ENCODE assay signal across 14 cellular contexts in the genomic region with DNA sequence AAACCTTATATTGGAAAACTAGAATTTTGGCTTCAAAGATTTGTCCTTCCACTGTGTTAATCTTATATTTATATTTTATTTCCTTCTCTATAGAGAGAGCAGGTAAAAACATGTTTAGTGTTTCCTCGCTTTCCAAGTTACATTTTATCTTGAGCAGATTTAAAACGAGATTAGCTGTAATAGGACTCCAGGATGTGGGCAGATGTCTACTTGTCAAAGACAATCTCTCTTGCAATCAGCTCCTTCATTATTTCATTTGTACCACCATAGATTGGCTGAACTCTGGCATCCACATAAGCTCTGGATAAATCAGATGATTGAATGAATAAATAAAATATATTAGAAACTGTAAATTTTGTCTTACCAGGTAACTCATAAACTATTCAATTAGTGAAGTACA. TPM values are rescaled to one million over a fixed set of nuclear protein-coding genes. Genes with fewer than 3 reads are reported as not detected.
"Had no signal": no experiment of that assay in that cellular context is flagged by ENCODE, and none has a peak within 500 bp of the region (broad histone marks: within the 10 kb centered on the region; RNA-seq: fewer than 3 reads in every experiment).

No MANE protein-coding gene starts in this region.

- DNase-seq: activated B cell treated with CpG ODN at 0.5 μM for 24 hours; activated CD4-positive, alpha-beta T cell treated with anti-CD3 and anti-CD28 coated beads, Interleukin-2, amount 10 ng/mL, durations not matched to agents 24 days and 14 days; activated naive CD4-positive, alpha-beta T cell treated with Interleukin-2 at 50 U/mL for 16 hours; activated naive CD8-positive, alpha-beta T cell treated with anti-CD3 and anti-CD28 coated beads, Interleukin-2, amount 50 U/mL, for 24 hours; foreskin melanocyte; heart left ventricle; pancreas; retina; stimulated activated CD4-positive, alpha-beta T cell treated with anti-CD3 and anti-CD28 coated beads, Interleukin-4, amount 100 ng/mL, for 4 hours; stomach; T1000 had no signal

- FAIRE-seq: astrocyte, urothelium cell line had no signal

- H3K4me3 ChIP-seq: heart left ventricle, pancreas, stomach, thoracic aorta had no signal

- H3K27me3 ChIP-seq: heart left ventricle, pancreas, stomach had no signal

- H3K9me3 ChIP-seq: pancreas had no signal

- H3K36me3 ChIP-seq: heart left ventricle, pancreas, stomach had no signal

- H3K4me1 ChIP-seq: heart left ventricle had no signal

- H3K27ac ChIP-seq: heart left ventricle, thoracic aorta had no signal

RNA-seq across cellular contexts. Expression of gene ACADL, which starts 36.5 kb away (rescaled TPM):
- total RNA-seq: activated B cell treated with CpG ODN at 0.5 μM for 24 hours; activated CD4-positive, alpha-beta T cell treated with anti-CD3 and anti-CD28 coated beads, Interleukin-2, amount 10 ng/mL, durations not matched to agents 24 days and 14 days had no signal
